In the genomic region with DNA sequence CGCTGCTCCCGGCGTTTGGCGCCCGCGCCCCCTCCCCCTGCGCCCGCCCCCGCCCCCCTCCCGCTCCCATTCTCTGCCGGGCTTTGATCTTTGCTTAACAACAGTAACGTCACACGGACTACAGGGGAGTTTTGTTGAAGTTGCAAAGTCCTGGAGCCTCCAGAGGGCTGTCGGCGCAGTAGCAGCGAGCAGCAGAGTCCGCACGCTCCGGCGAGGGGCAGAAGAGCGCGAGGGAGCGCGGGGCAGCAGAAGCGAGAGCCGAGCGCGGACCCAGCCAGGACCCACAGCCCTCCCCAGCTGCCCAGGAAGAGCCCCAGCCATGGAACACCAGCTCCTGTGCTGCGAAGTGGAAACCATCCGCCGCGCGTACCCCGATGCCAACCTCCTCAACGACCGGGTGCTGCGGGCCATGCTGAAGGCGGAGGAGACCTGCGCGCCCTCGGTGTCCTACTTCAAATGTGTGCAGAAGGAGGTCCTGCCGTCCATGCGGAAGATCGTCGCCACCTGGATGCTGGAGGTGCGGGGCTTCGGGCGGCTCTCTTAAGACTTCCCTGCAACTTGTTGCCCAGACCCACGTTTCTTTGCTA, we compare ENCODE assay signal across 8 cellular contexts. TPM values are rescaled to one million over a fixed set of nuclear protein-coding genes. Genes with fewer than 3 reads are reported as not detected.
DNase-seq lines count a peak whose midpoint lies in the region; ATAC-seq lines count a peak whose summit lies in the region.

Gene CCND1 (plus strand): TSS at position 162 of the 587 bp plus-strand sequence. CDS start 158 bp downstream, at position 320.

- H3K27me3 Mint-ChIP-seq in T-cell = peaks cover 24 to 38% of the 10 kb centered on the region in 2 donors

- POLR2A ChIA-PET in T-cell (lab: Charles Lee) = no interaction called here

- H3K27ac Mint-ChIP-seq in T-cell = peak within 1 kb of the TSS in 1 of 2 donors; percentile 28

- DNase-seq in ELF-1 (ENCODE audit: low read depth, low spot score) (peak; percentile 93), T-cell (peak in 10 of 34 experiments; percentile 13 to 42 (median 30)), dedifferentiated amniotic fluid mesenchymal stem cell (ENCODE audit: extremely low spot score) (peak; percentile 92), COR-L47 (lab: John Stamatoyannopoulos, UW) (no peak)
- peak; percentile 47 for DNase-seq in Jurkat, Clone E6-1 (ENCODE audit: low read depth, low spot score)
- DNase-seq in stimulated activated CD4-positive, alpha-beta T cell treated with anti-CD3 and anti-CD28 coated beads, Interleukin-12 subunit alpha, Interleukin-12 subunit beta, amount 100 ng/mL, for 4 hours = peak; percentile 38

- peaks cover 29% of the 10 kb centered on the region for H3K27me3 ChIP-seq in layer of hippocampus (ENCODE audit: control insufficient read depth, insufficient read depth, low read length)

- ATAC-seq in T-cell (replicated peaks in 1 of 4) (peak in 2 of 4 experiments; percentile 31 to 58), GM18517 (IDR thresholded peaks at IDR 0.05; ENCODE audit: unreplicated experiment) (no peak)

- no peaks in the 10 kb centered on the region for H3K36me3 Mint-ChIP-seq in T-cell

- H3K9me3 Mint-ChIP-seq in T-cell = no peaks in the 10 kb centered on the region

- peaks cover 16 to 40% (median 36%) of the 10 kb centered on the region in 3 donors for H3K4me1 Mint-ChIP-seq in T-cell

- peak within 1 kb of the TSS; percentile 74 to 88 (median 88) for H3K4me3 Mint-ChIP-seq in T-cell

- H3K27ac ChIP-seq in layer of hippocampus (ENCODE audit: low read depth, low read length) = peak within 1 kb of the TSS; percentile 71

- CTCF ChIA-PET in T-cell (lab: Charles Lee) = interaction anchor here in 1 of 2 donors (0.5 kb wide), 1 partner anchor 464 kb away, joined by 3 read pairs; no protein-coding TSS in a partner anchor

- no peak within 1 kb of the TSS for H3K4me3 ChIP-seq in Jurkat, Clone E6-1 (ENCODE audit: low read length)

RNA-seq across cellular contexts. Expression of gene CCND1, which starts in this region (rescaled TPM):
- 0.80 TPM for polyA plus RNA-seq in Jurkat, Clone E6-1 (2012; ENCODE audit: insufficient read depth, insufficient read length)
- 1 to 10 TPM; 1.0 to 4.2 (median 2.8) TPM for total RNA-seq in T-cell
